12 cellular contexts compared by ENCODE assay signal in genomic region chr20:19827818-19828217, GRCh38.
A peak's percentile ranks its signal among the peaks of the same experiment; 100 is the strongest.
DNase-seq lines count a peak whose midpoint lies in the region; ATAC-seq lines count a peak whose summit lies in the region.
"Had no signal": no experiment of that assay in that cellular context is flagged by ENCODE, and none has a peak within 500 bp of the region (broad histone marks: within the 10 kb centered on the region; RNA-seq: fewer than 3 reads in every experiment).

No MANE protein-coding gene starts in this region.

- no peaks in the 10 kb centered on the region for H3K36me3 Mint-ChIP-seq in memory B cell
- H3K36me3 Mint-ChIP-seq in activated CD4-positive, alpha-beta T cell treated with anti-CD3 and anti-CD28 coated beads, Interleukin-2, amount 10 ng/mL, durations not matched to agents 24 days and 14 days (ENCODE audit: low read depth), result no peaks in the 10 kb centered on the region

- DNase-seq in memory B cell (ENCODE audit: low spot score in 2 of 2) (no peak), inferior parietal cortex (ENCODE audit: extremely low spot score) (no peak), NCI-H524 treated with DMSO at 0.1 percent for 48 hours (lab: John Stamatoyannopoulos, UW) (no peak), NCI-H2029 (lab: John Stamatoyannopoulos, UW) (no peak)
- no peak for DNase-seq in activated CD4-positive, alpha-beta T cell treated with anti-CD3 and anti-CD28 coated beads, Interleukin-2, amount 10 ng/mL, durations not matched to agents 24 days and 14 days
- DNase-seq: sigmoid colon, T-helper 17 cell had no signal

- peak overlapping the region; percentile 71 for H3K27ac Mint-ChIP-seq in memory B cell
- no peak overlapping the region for H3K27ac Mint-ChIP-seq in activated CD4-positive, alpha-beta T cell treated with anti-CD3 and anti-CD28 coated beads, Interleukin-2, amount 10 ng/mL, durations not matched to agents 24 days and 14 days
- H3K27ac Mint-ChIP-seq: activated T-helper 1 cell treated with anti-CD3 and anti-CD28 coated beads, Interleukin-12 subunit alpha, Interleukin-12 subunit beta, Interleukin-2, Interleukin-4 antibody, amounts not matched to agents 30 ng/mL and 10 ng/mL and 1 ng/mL, durations not matched to agents 14 hours and 24 hours and 36 hours; dendritic cell treated with granulocyte-macrophage colony-stimulating factor and Interleukin-4, amounts not matched to agents 40 ng/mL and 50 ng/mL, for 4 days; T-helper 17 cell had no signal

- ATAC-seq in GM19023 (IDR thresholded peaks at IDR 0.05; ENCODE audit: unreplicated experiment), result peak; percentile 36
- ATAC-seq in GM21737 (IDR thresholded peaks at IDR 0.05; ENCODE audit: unreplicated experiment), result peak; percentile 19
- peak; percentile 19 for ATAC-seq in HG03521 (IDR thresholded peaks at IDR 0.05; ENCODE audit: unreplicated experiment)
- peak; percentile 28 for ATAC-seq in memory B cell (ENCODE audit: low read depth)

- no peaks in the 10 kb centered on the region for H3K9me3 Mint-ChIP-seq in memory B cell
- no peaks in the 10 kb centered on the region for H3K9me3 Mint-ChIP-seq in activated CD4-positive, alpha-beta T cell treated with anti-CD3 and anti-CD28 coated beads, Interleukin-2, amount 10 ng/mL, durations not matched to agents 24 days and 14 days
- H3K9me3 Mint-ChIP-seq: activated T-helper 1 cell treated with anti-CD3 and anti-CD28 coated beads, Interleukin-12 subunit alpha, Interleukin-12 subunit beta, Interleukin-2, Interleukin-4 antibody, amounts not matched to agents 30 ng/mL and 10 ng/mL and 1 ng/mL, durations not matched to agents 14 hours and 24 hours and 36 hours; dendritic cell treated with granulocyte-macrophage colony-stimulating factor and Interleukin-4, amounts not matched to agents 40 ng/mL and 50 ng/mL, for 4 days had no signal

- H3K4me1 Mint-ChIP-seq in memory B cell, result peaks cover 43% of the 10 kb centered on the region
- peaks cover 7% of the 10 kb centered on the region for H3K4me1 Mint-ChIP-seq in activated CD4-positive, alpha-beta T cell treated with anti-CD3 and anti-CD28 coated beads, Interleukin-2, amount 10 ng/mL, durations not matched to agents 24 days and 14 days

- intact Hi-C loops in activated CD4-positive, alpha-beta T cell treated with anti-CD3 and anti-CD28 coated beads, Interleukin-2, amount 10 ng/mL, durations not matched to agents 24 days and 14 days (cut with micrococcal nuclease), result no loop called here

- peak overlapping the region; percentile 39 for H3K4me3 Mint-ChIP-seq in memory B cell
- H3K4me3 Mint-ChIP-seq in activated CD4-positive, alpha-beta T cell treated with anti-CD3 and anti-CD28 coated beads, Interleukin-2, amount 10 ng/mL, durations not matched to agents 24 days and 14 days, result no peak overlapping the region
- H3K4me3 Mint-ChIP-seq: activated T-helper 1 cell treated with anti-CD3 and anti-CD28 coated beads, Interleukin-12 subunit alpha, Interleukin-12 subunit beta, Interleukin-2, Interleukin-4 antibody, amounts not matched to agents 30 ng/mL and 10 ng/mL and 1 ng/mL, durations not matched to agents 14 hours and 24 hours and 36 hours; dendritic cell treated with granulocyte-macrophage colony-stimulating factor and Interleukin-4, amounts not matched to agents 40 ng/mL and 50 ng/mL, for 4 days had no signal

- H3K27me3 Mint-ChIP-seq in memory B cell, result no peaks in the 10 kb centered on the region
- H3K27me3 Mint-ChIP-seq in activated CD4-positive, alpha-beta T cell treated with anti-CD3 and anti-CD28 coated beads, Interleukin-2, amount 10 ng/mL, durations not matched to agents 24 days and 14 days, result peaks cover 3% of the 10 kb centered on the region
